ENCODE assay signal across 1 cellular context in genomic region chr10:929965-930364, GRCh38.
TF ChIP-seq lines count a peak whose summit lies in the region.

No MANE protein-coding gene starts in this region.

TF ChIP-seq in HepG2, 621 proteins besides CTCF, POLR2A, EP300 and RAD21:
- TF ChIP-seq MTA1 (CRISPR knock-in tag; IDR thresholded peaks at IDR 0.05; ENCODE audit: borderline replicate concordance) (no peak), BRD4 (CRISPR knock-in tag; IDR thresholded peaks at IDR 0.05) (no peak), FLYWCH1 (CRISPR knock-in tag; IDR thresholded peaks at IDR 0.05) (no peak), SNAI1 (CRISPR knock-in tag; IDR thresholded peaks at IDR 0.05; ENCODE audit: borderline replicate concordance) (no peak), ZEB1 (IDR thresholded peaks at IDR 0.05; ENCODE audit: insufficient replicate concordance, low read depth) (no peak), KLF6 (CRISPR knock-in tag; IDR thresholded peaks at IDR 0.05) (no peak), ZNF790 (CRISPR knock-in tag; IDR thresholded peaks at IDR 0.05; ENCODE audit: borderline replicate concordance) (no peak), ZBTB44 (CRISPR knock-in tag; IDR thresholded peaks at IDR 0.05) (no peak), ZNF18 (CRISPR knock-in tag; IDR thresholded peaks at IDR 0.05; ENCODE audit: insufficient replicate concordance) (no peak), ZNF235 (CRISPR knock-in tag; IDR thresholded peaks at IDR 0.05; ENCODE audit: borderline replicate concordance) (no peak), ZNF468 (CRISPR knock-in tag; IDR thresholded peaks at IDR 0.05) (no peak), ZNF256 (CRISPR knock-in tag; conservative IDR thresholded peaks at IDR 0.05) (no peak)
